Comparison of ENCODE assay signal across 32 cellular contexts in genomic region chr9:21137020-21137419, GRCh38. TPM values are rescaled to one million over a fixed set of nuclear protein-coding genes. Genes with fewer than 3 reads are reported as not detected.
"Had no signal": no experiment of that assay in that cellular context is flagged by ENCODE, and none has a peak within 500 bp of the region (broad histone marks: within the 10 kb centered on the region; RNA-seq: fewer than 3 reads in every experiment).

No MANE protein-coding gene starts in this region.

- H3K27ac ChIP-seq: ascending aorta, cardiac muscle cell, VCaP had no signal

- H3K36me3 ChIP-seq: ascending aorta, cardiac muscle cell had no signal

- H3K9me3 ChIP-seq: ascending aorta had no signal

- FAIRE-seq: bronchial epithelial cell, TTC549 had no signal

- DNase-seq: activated B cell treated with CpG ODN at 0.5 μM for 24 hours; activated CD4-positive, alpha-beta memory T cell treated with anti-CD3 and anti-CD28 coated beads, Interleukin-2, amount 10 ng/mL, durations not matched to agents 7 days and 5 days; activated CD4-positive, alpha-beta T cell treated with anti-CD3 and anti-CD28 coated beads for 4 hours; activated CD4-positive, alpha-beta T cell treated with anti-CD3 and anti-CD28 coated beads, Interleukin-2, amount 10 ng/mL, durations not matched to agents 24 days and 14 days; activated CD4-positive, alpha-beta T cell treated with anti-CD3 and anti-CD28 coated beads, Interleukin-2, amount 50 U/mL, for 48 hours; activated CD4-positive, CD25-positive, alpha-beta regulatory T cell treated with anti-CD3 and anti-CD28 coated beads, Interleukin-2, amount 50 U/mL, for 72 hours; activated CD8-positive, alpha-beta memory T cell treated with anti-CD3 and anti-CD28 coated beads for 24 hours; activated CD8-positive, alpha-beta memory T cell treated with anti-CD3 and anti-CD28 coated beads, Interleukin-2, amount 10 ng/mL, durations not matched to agents 7 days and 5 days; activated CD8-positive, alpha-beta memory T cell treated with anti-CD3 and anti-CD28 coated beads, Interleukin-2, amount 50 U/mL, for 48 hours; activated CD8-positive, alpha-beta T cell treated with anti-CD3 and anti-CD28 coated beads, Interleukin-2, amount 10 ng/mL, durations not matched to agents 7 days and 5 days; activated effector memory CD4-positive, alpha-beta T cell treated with Interleukin-2 at 50 U/mL for 16 hours; activated gamma-delta T cell; activated naive CD4-positive, alpha-beta T cell treated with anti-CD3 and anti-CD28 coated beads, Interleukin-2, amount 10 ng/mL, durations not matched to agents 7 days and 5 days; activated naive CD4-positive, alpha-beta T cell treated with Interleukin-2 at 50 U/mL for 16 hours; activated naive CD8-positive, alpha-beta T cell treated with anti-CD3 and anti-CD28 coated beads, Interleukin-2, amount 10 ng/mL, durations not matched to agents 7 days and 5 days; activated naive CD8-positive, alpha-beta T cell treated with anti-CD3 and anti-CD28 coated beads, Interleukin-2, amount 50 U/mL, for 24 hours; activated T-cell treated with anti-CD3 and anti-CD28 coated beads, Interleukin-2, amount 50 U/mL, for 24 hours; activated T-cell treated with anti-CD3 and anti-CD28 coated beads, Interleukin-2, amount 50 U/mL, for 48 hours; amygdala; anterior cingulate cortex; caudate nucleus; cerebellar nuclear complex; T-helper 2 cell; T-helper 9 cell had no signal

- ATAC-seq: activated CD8-positive, alpha-beta memory T cell treated with anti-CD3 and anti-CD28 coated beads, Interleukin-2, amount 10 ng/mL, durations not matched to agents 7 days and 5 days; activated CD8-positive, alpha-beta T cell treated with anti-CD3 and anti-CD28 coated beads, Interleukin-2, amount 10 ng/mL, durations not matched to agents 7 days and 5 days; activated naive CD8-positive, alpha-beta T cell treated with anti-CD3 and anti-CD28 coated beads, Interleukin-2, amount 50 U/mL, for 24 hours had no signal

- H3K4me1 ChIP-seq: ascending aorta had no signal

- H3K4me3 ChIP-seq: ascending aorta, cardiac muscle cell had no signal

- H3K27me3 ChIP-seq: ascending aorta, cardiac muscle cell had no signal

RNA-seq across cellular contexts. Expression of gene IFNW1, which starts 4.6 kb away (rescaled TPM):
- total RNA-seq: activated B cell treated with CpG ODN at 0.5 μM for 24 hours; activated CD4-positive, alpha-beta memory T cell treated with anti-CD3 and anti-CD28 coated beads, Interleukin-2, amount 10 ng/mL, durations not matched to agents 7 days and 5 days; activated CD4-positive, alpha-beta T cell treated with anti-CD3 and anti-CD28 coated beads, Interleukin-2, amount 10 ng/mL, durations not matched to agents 24 days and 14 days; activated CD8-positive, alpha-beta T cell treated with anti-CD3 and anti-CD28 coated beads, Interleukin-2, amount 10 ng/mL, durations not matched to agents 7 days and 5 days; activated naive CD8-positive, alpha-beta T cell treated with anti-CD3 and anti-CD28 coated beads, Interleukin-2, amount 10 ng/mL, durations not matched to agents 7 days and 5 days; activated T-helper 2 cell treated with anti-CD3 and anti-CD28 coated beads, Interferon-gamma antibody, Interleukin-2, Interleukin-4, amounts not matched to agents 10 μg/mL and 5 μg/mL and 100 μg/mL, durations not matched to agents 14 hours and 24 hours and 36 hours; ascending aorta; bronchial epithelial cell; cardiac muscle cell; chondrocyte had no signal
- polyA plus RNA-seq: adipose tissue, cardiac muscle cell had no signal

RNA-seq across cellular contexts. Expression of gene IFNA21, which starts 29.4 kb away (rescaled TPM):
- total RNA-seq: activated B cell treated with CpG ODN at 0.5 μM for 24 hours; activated CD4-positive, alpha-beta memory T cell treated with anti-CD3 and anti-CD28 coated beads, Interleukin-2, amount 10 ng/mL, durations not matched to agents 7 days and 5 days; activated CD4-positive, alpha-beta T cell treated with anti-CD3 and anti-CD28 coated beads, Interleukin-2, amount 10 ng/mL, durations not matched to agents 24 days and 14 days; activated CD8-positive, alpha-beta memory T cell treated with anti-CD3 and anti-CD28 coated beads, Interleukin-2, amount 10 ng/mL, durations not matched to agents 7 days and 5 days; activated CD8-positive, alpha-beta T cell treated with anti-CD3 and anti-CD28 coated beads, Interleukin-2, amount 10 ng/mL, durations not matched to agents 7 days and 5 days; activated naive CD8-positive, alpha-beta T cell treated with anti-CD3 and anti-CD28 coated beads, Interleukin-2, amount 10 ng/mL, durations not matched to agents 7 days and 5 days; activated T-helper 2 cell treated with anti-CD3 and anti-CD28 coated beads, Interferon-gamma antibody, Interleukin-2, Interleukin-4, amounts not matched to agents 10 μg/mL and 5 μg/mL and 100 μg/mL, durations not matched to agents 14 hours and 24 hours and 36 hours; ascending aorta; bronchial epithelial cell; cardiac muscle cell; chondrocyte had no signal
- polyA plus RNA-seq: adipose tissue, cardiac muscle cell had no signal

RNA-seq across cellular contexts. Expression of gene IFNA4, which starts 50.4 kb away (rescaled TPM):
- total RNA-seq: activated B cell treated with CpG ODN at 0.5 μM for 24 hours; activated CD4-positive, alpha-beta memory T cell treated with anti-CD3 and anti-CD28 coated beads, Interleukin-2, amount 10 ng/mL, durations not matched to agents 7 days and 5 days; activated CD4-positive, alpha-beta T cell treated with anti-CD3 and anti-CD28 coated beads, Interleukin-2, amount 10 ng/mL, durations not matched to agents 24 days and 14 days; activated CD8-positive, alpha-beta memory T cell treated with anti-CD3 and anti-CD28 coated beads, Interleukin-2, amount 10 ng/mL, durations not matched to agents 7 days and 5 days; activated CD8-positive, alpha-beta T cell treated with anti-CD3 and anti-CD28 coated beads, Interleukin-2, amount 10 ng/mL, durations not matched to agents 7 days and 5 days; activated naive CD8-positive, alpha-beta T cell treated with anti-CD3 and anti-CD28 coated beads, Interleukin-2, amount 10 ng/mL, durations not matched to agents 7 days and 5 days; activated T-helper 2 cell treated with anti-CD3 and anti-CD28 coated beads, Interferon-gamma antibody, Interleukin-2, Interleukin-4, amounts not matched to agents 10 μg/mL and 5 μg/mL and 100 μg/mL, durations not matched to agents 14 hours and 24 hours and 36 hours; ascending aorta; bronchial epithelial cell; cardiac muscle cell; chondrocyte had no signal
- polyA plus RNA-seq: adipose tissue, cardiac muscle cell had no signal

RNA-seq across cellular contexts. Expression of gene IFNB1, which starts 59.3 kb away (rescaled TPM):
- total RNA-seq: activated B cell treated with CpG ODN at 0.5 μM for 24 hours; activated CD4-positive, alpha-beta T cell treated with anti-CD3 and anti-CD28 coated beads, Interleukin-2, amount 10 ng/mL, durations not matched to agents 24 days and 14 days; activated CD8-positive, alpha-beta T cell treated with anti-CD3 and anti-CD28 coated beads, Interleukin-2, amount 10 ng/mL, durations not matched to agents 7 days and 5 days; activated T-helper 2 cell treated with anti-CD3 and anti-CD28 coated beads, Interferon-gamma antibody, Interleukin-2, Interleukin-4, amounts not matched to agents 10 μg/mL and 5 μg/mL and 100 μg/mL, durations not matched to agents 14 hours and 24 hours and 36 hours; ascending aorta; cardiac muscle cell; chondrocyte had no signal
- polyA plus RNA-seq: adipose tissue, cardiac muscle cell had no signal
